ENCODE assay signal across 8 cellular contexts in the genomic region with DNA sequence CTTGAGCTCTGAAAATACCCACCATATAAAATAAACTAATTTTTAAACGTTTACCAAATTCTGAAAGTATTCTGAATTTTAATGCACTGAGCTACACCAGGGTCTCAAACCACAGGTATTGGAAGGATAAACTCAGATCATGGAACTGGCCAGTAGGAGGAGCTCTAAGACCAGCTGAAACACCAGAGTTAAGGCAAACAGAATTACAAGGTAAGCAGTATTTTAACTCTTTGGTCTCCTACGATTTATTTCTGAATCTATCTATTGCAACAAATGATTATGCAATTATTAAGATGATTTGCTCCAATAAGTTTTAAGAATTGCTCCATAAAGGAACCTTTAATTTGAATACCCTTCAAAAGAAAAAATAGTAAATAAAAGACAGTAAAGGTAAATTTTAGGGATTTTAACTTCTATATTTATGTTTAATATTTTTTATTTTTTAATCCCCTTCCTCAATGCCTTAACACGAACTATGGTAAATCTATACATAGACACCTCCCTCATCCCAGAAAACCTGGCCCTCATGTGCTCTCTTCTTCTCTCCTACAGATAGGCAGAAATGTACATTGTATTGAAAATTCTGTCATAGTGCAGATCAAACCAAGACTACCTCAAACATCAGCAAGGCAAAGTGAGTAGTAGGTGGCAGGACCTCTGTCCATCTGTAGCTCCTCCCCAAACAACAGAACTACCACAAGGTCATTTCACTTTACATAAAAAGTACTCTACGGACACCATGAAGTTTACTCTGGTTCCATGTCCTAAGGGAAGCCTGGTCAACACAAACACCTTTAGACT. TPM values are rescaled to one million over a fixed set of nuclear protein-coding genes. Genes with fewer than 3 reads are reported as not detected.
DNase-seq lines count a peak whose midpoint lies in the region; ATAC-seq and TF ChIP-seq lines count a peak whose summit lies in the region.

No MANE protein-coding gene starts in this region.

- intact Hi-C loops in activated T-helper 1 cell treated with anti-CD3 and anti-CD28 coated beads, Interleukin-12 subunit alpha, Interleukin-12 subunit beta, Interleukin-2, Interleukin-4 antibody, amounts not matched to agents 30 ng/mL and 10 ng/mL and 1 ng/mL, durations not matched to agents 14 hours and 24 hours and 36 hours (cut with micrococcal nuclease): loop anchor here (1.0 to 5.0 kb wide), 8 partner anchors 177 to 1027 kb away; a partner anchor contains a TSS

- ATAC-seq in GM21576 (IDR thresholded peaks at IDR 0.05; ENCODE audit: unreplicated experiment) (peak; percentile 93), omental fat pad (ENCODE audit: low FRiP score) (peak; percentile 77)

- H3K9me3 Mint-ChIP-seq in activated T-helper 1 cell treated with anti-CD3 and anti-CD28 coated beads, Interleukin-12 subunit alpha, Interleukin-12 subunit beta, Interleukin-2, Interleukin-4 antibody, amounts not matched to agents 30 ng/mL and 10 ng/mL and 1 ng/mL, durations not matched to agents 14 hours and 24 hours and 36 hours: no peaks in the 10 kb centered on the region
- no peaks in the 10 kb centered on the region for H3K9me3 Mint-ChIP-seq in type B pancreatic cell

- no peak overlapping the region for H3K27ac Mint-ChIP-seq in activated T-helper 1 cell treated with anti-CD3 and anti-CD28 coated beads, Interleukin-12 subunit alpha, Interleukin-12 subunit beta, Interleukin-2, Interleukin-4 antibody, amounts not matched to agents 30 ng/mL and 10 ng/mL and 1 ng/mL, durations not matched to agents 14 hours and 24 hours and 36 hours
- no peak overlapping the region for H3K27ac Mint-ChIP-seq in type B pancreatic cell

- TF ChIP-seq CTCF in fibroblast of the aortic adventitia (IDR thresholded peaks at IDR 0.05; ENCODE audit: insufficient read depth, low read length) (peak; percentile 82), omental fat pad (IDR thresholded peaks at IDR 0.05) (peak in 2 of 3 donors; percentile 71 to 76), type B pancreatic cell (conservative IDR thresholded peaks at IDR 0.05) (peak; percentile 97)

- no peaks in the 10 kb centered on the region for H3K27me3 Mint-ChIP-seq in activated T-helper 1 cell treated with anti-CD3 and anti-CD28 coated beads, Interleukin-12 subunit alpha, Interleukin-12 subunit beta, Interleukin-2, Interleukin-4 antibody, amounts not matched to agents 30 ng/mL and 10 ng/mL and 1 ng/mL, durations not matched to agents 14 hours and 24 hours and 36 hours (ENCODE audit: insufficient read depth)
- no peaks in the 10 kb centered on the region for H3K27me3 Mint-ChIP-seq in type B pancreatic cell

- DNase-seq in EH (ENCODE audit: low read depth) (peak; percentile 76), RPMI7951 (ENCODE audit: low read depth) (peak; percentile 71), fibroblast of the aortic adventitia (ENCODE audit: low read depth) (peak; percentile 90), omental fat pad (ENCODE audit: low spot score) (peak; percentile 57), type B pancreatic cell (ENCODE audit: extremely low spot score, unreplicated experiment) (no peak)
- peak; percentile 80 for DNase-seq in Jurkat, Clone E6-1 (ENCODE audit: low read depth, low spot score)
- DNase-seq in activated T-helper 1 cell treated with anti-CD3 and anti-CD28 coated beads, Interleukin-12 subunit alpha, Interleukin-12 subunit beta, Interleukin-2, Interleukin-4 antibody, amounts not matched to agents 30 ng/mL and 10 ng/mL and 1 ng/mL, durations not matched to agents 14 hours and 24 hours and 36 hours (ENCODE audit: low spot score): peak; percentile 53

- H3K4me3 ChIP-seq in Jurkat, Clone E6-1 (ENCODE audit: low read length): no peak overlapping the region
- H3K4me3 ChIP-seq in fibroblast of the aortic adventitia (ENCODE audit: low read depth, low read length): no peak overlapping the region

- no peaks in the 10 kb centered on the region for H3K36me3 Mint-ChIP-seq in activated T-helper 1 cell treated with anti-CD3 and anti-CD28 coated beads, Interleukin-12 subunit alpha, Interleukin-12 subunit beta, Interleukin-2, Interleukin-4 antibody, amounts not matched to agents 30 ng/mL and 10 ng/mL and 1 ng/mL, durations not matched to agents 14 hours and 24 hours and 36 hours (ENCODE audit: low read depth)
- peaks cover 4% of the 10 kb centered on the region for H3K36me3 Mint-ChIP-seq in type B pancreatic cell

- H3K4me1 Mint-ChIP-seq in activated T-helper 1 cell treated with anti-CD3 and anti-CD28 coated beads, Interleukin-12 subunit alpha, Interleukin-12 subunit beta, Interleukin-2, Interleukin-4 antibody, amounts not matched to agents 30 ng/mL and 10 ng/mL and 1 ng/mL, durations not matched to agents 14 hours and 24 hours and 36 hours (ENCODE audit: low read depth): no peaks in the 10 kb centered on the region
- no peaks in the 10 kb centered on the region for H3K4me1 Mint-ChIP-seq in type B pancreatic cell (ENCODE audit: unreplicated experiment)

- H3K4me3 Mint-ChIP-seq in activated T-helper 1 cell treated with anti-CD3 and anti-CD28 coated beads, Interleukin-12 subunit alpha, Interleukin-12 subunit beta, Interleukin-2, Interleukin-4 antibody, amounts not matched to agents 30 ng/mL and 10 ng/mL and 1 ng/mL, durations not matched to agents 14 hours and 24 hours and 36 hours: no peak overlapping the region
- H3K4me3 Mint-ChIP-seq in type B pancreatic cell: no peak overlapping the region

RNA-seq across cellular contexts. Expression of a gene that starts 58.4 kb away (rescaled TPM):
- polyA plus RNA-seq in Jurkat, Clone E6-1 (2012; ENCODE audit: insufficient read depth, insufficient read length): not detected
- not detected in 2 replicates for total RNA-seq in RPMI7951 (2014; rRNA removed; shearing (Covaris generic))
- not detected in 2 replicates for total RNA-seq in activated T-helper 1 cell treated with anti-CD3 and anti-CD28 coated beads, Interleukin-12 subunit alpha, Interleukin-12 subunit beta, Interleukin-2, Interleukin-4 antibody, amounts not matched to agents 30 ng/mL and 10 ng/mL and 1 ng/mL, durations not matched to agents 14 hours and 24 hours and 36 hours
- total RNA-seq in fibroblast of the aortic adventitia (ENCODE audit: low replicate concordance) (not detected in 2 replicates), omental fat pad (not detected), type B pancreatic cell (ENCODE audit: low replicate concordance) (0.53 and 1.3 TPM in 2 replicates)
